1 cellular context compared by ENCODE assay signal in the genomic region with DNA sequence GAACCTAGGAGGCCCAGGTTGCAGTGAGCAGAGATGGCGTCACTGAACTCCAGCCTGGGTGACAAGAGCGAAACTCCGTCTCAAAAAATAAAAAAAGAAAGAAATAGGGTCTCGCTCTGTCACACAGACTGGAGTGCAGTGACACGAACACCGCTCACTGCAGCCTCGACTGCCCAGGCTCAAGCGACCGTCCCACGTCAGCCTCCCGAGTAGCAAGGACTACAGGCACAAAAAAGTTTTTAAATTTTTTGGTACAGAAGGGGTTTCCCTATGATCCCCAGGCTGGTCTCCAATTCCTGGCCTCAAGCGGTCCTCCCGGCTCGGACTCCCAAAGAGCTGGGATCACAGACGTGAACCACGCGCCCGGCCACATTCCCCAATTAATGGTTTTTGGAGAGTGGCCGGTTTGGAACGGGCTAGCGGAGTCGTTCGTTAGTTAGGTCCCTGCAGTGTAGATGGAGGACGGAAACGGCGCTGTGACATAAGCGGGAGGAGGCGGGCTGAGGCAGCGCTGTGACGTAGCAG.
TF ChIP-seq lines count a peak whose summit lies in the region.

No MANE protein-coding gene starts in this region.

TF ChIP-seq in GM12878, 131 proteins besides CTCF, POLR2A, EP300 and RAD21 (continued from another document):
- TF ChIP-seq, protein P1, sequence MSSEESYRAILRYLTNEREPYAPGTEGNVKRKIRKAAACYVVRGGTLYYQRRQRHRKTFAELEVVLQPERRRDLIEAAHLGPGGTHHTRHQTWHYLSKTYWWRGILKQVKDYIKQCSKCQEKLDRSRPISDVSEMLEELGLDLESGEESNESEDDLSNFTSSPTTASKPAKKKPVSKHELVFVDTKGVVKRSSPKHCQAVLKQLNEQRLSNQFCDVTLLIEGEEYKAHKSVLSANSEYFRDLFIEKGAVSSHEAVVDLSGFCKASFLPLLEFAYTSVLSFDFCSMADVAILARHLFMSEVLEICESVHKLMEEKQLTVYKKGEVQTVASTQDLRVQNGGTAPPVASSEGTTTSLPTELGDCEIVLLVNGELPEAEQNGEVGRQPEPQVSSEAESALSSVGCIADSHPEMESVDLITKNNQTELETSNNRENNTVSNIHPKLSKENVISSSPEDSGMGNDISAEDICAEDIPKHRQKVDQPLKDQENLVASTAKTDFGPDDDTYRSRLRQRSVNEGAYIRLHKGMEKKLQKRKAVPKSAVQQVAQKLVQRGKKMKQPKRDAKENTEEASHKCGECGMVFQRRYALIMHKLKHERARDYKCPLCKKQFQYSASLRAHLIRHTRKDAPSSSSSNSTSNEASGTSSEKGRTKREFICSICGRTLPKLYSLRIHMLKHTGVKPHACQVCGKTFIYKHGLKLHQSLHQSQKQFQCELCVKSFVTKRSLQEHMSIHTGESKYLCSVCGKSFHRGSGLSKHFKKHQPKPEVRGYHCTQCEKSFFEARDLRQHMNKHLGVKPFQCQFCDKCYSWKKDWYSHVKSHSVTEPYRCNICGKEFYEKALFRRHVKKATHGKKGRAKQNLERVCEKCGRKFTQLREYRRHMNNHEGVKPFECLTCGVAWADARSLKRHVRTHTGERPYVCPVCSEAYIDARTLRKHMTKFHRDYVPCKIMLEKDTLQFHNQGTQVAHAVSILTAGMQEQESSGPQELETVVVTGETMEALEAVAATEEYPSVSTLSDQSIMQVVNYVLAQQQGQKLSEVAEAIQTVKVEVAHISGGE (CRISPR knock-in tag; IDR thresholded peaks at IDR 0.05) = no peak
- TF ChIP-seq POU2F2 (IDR thresholded peaks at IDR 0.05; ENCODE audit: borderline replicate concordance, low read depth, low read length) = no peak
- no peak for TF ChIP-seq NBN (IDR thresholded peaks at IDR 0.05)
- TF ChIP-seq RELA (IDR thresholded peaks at IDR 0.05; ENCODE audit: borderline replicate concordance, partially characterized antibody) = peak; percentile 41
- TF ChIP-seq, protein P2, sequence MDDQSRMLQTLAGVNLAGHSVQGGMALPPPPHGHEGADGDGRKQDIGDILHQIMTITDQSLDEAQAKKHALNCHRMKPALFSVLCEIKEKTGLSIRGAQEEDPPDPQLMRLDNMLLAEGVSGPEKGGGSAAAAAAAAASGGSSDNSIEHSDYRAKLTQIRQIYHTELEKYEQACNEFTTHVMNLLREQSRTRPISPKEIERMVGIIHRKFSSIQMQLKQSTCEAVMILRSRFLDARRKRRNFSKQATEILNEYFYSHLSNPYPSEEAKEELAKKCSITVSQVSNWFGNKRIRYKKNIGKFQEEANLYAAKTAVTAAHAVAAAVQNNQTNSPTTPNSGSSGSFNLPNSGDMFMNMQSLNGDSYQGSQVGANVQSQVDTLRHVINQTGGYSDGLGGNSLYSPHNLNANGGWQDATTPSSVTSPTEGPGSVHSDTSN (IDR thresholded peaks at IDR 0.05; ENCODE audit: insufficient replicate concordance, low read depth, low read length) = no peak
